Comparison of ENCODE assay signal across 8 cellular contexts in genomic region chr2:45643543-45644542, GRCh38. TPM values are rescaled to one million over a fixed set of nuclear protein-coding genes. Genes with fewer than 3 reads are reported as not detected.
DNase-seq lines count a peak whose midpoint lies in the region; ATAC-seq, FAIRE-seq and TF ChIP-seq lines count a peak whose summit lies in the region.

No MANE protein-coding gene starts in this region.

- peak overlapping the region; percentile 52 for H2AFZ ChIP-seq in H1 (ENCODE audit: low read length)

- peaks cover 19% of the 10 kb centered on the region for H3K27me3 Mint-ChIP-seq in activated CD8-positive, alpha-beta T cell treated with anti-CD3 and anti-CD28 coated beads for 36 hours

- no peak overlapping the region for H3K23ac ChIP-seq in H1 (ENCODE audit: insufficient read length)

- H3K9me3 ChIP-seq in H1 (ENCODE audit: insufficient read depth in 2 of 2, low read depth in 1 of 2, low read length in 1 of 2): no peaks in the 10 kb centered on the region

- no peak for FAIRE-seq in H1 (lab: Jason Lieb, UNC)

- peak; percentile 61 for ATAC-seq in HG02938 (IDR thresholded peaks at IDR 0.05; ENCODE audit: unreplicated experiment)
- peak; percentile 98 for ATAC-seq in activated CD8-positive, alpha-beta T cell treated with anti-CD3 and anti-CD28 coated beads for 36 hours

- DNase-seq in NCI-H2107 treated with DMSO at 0.1 percent for 48 hours (lab: John Stamatoyannopoulos, UW; ENCODE audit: unreplicated experiment) (peak; percentile 22), NCI-H2107 (lab: John Stamatoyannopoulos, UW) (no peak), NCI-H226 (peak; percentile 50), H1 (ENCODE audit: low read depth in 1 of 2, low spot score in 2 of 2) (peak in 1 of 2 experiments; percentile 92), mesenteric fat pad (ENCODE audit: low spot score) (peak; percentile 95)
- DNase-seq in activated CD8-positive, alpha-beta T cell treated with anti-CD3 and anti-CD28 coated beads for 36 hours: peak; percentile 68
- DNase-seq in stimulated activated CD8-positive, alpha-beta memory T cell treated with anti-CD3 and anti-CD28 coated beads, Interleukin-15, amount 100 ng/mL, for 24 hours (ENCODE audit: low read depth): peak; percentile 77

- H4K5ac ChIP-seq in H1 (ENCODE audit: insufficient read length, low read depth, low read length): no peak overlapping the region

- WGBS in H1 (ENCODE audit: extremely low coverage in 1 of 2, insufficient coverage in 1 of 2, insufficient read length in 1 of 2, insufficient replicate concordance in 2 of 2, low coverage in 1 of 2, low lambda C conversion rate in 2 of 2, missing lambda C conversion rate in 1 of 2), 2 experiments: 24% methylated on average over 48 of the region's 49 CpGs; no CpG with 5 or more reads in 1 of the 2 experiments

- no peaks in the 10 kb centered on the region for H3K36me3 Mint-ChIP-seq in activated CD8-positive, alpha-beta T cell treated with anti-CD3 and anti-CD28 coated beads for 36 hours (ENCODE audit: low read depth)

- no peak overlapping the region for H3K56ac ChIP-seq in H1 (replicated peaks; ENCODE audit: insufficient read length, low read depth, low read length)

- no peaks in the 10 kb centered on the region for H3K36me3 ChIP-seq in H1 (ENCODE audit: control insufficient read depth in 2 of 4, insufficient read depth in 4 of 4, low read length in 3 of 4)

- H3K4me3 ChIP-seq in H1 (ENCODE audit: extremely low read depth in 1 of 4, insufficient read depth in 2 of 4, low read depth in 3 of 4, low read length in 4 of 4): peak overlapping the region; percentile 6 to 59 (median 21); a peak in 7 of 8 replicates

- no peak overlapping the region for H2BK20ac ChIP-seq in H1 (ENCODE audit: low read length)

- no peak overlapping the region for H3K18ac ChIP-seq in H1 (ENCODE audit: extremely low read depth, low read length)

- no peaks in the 10 kb centered on the region for H4K20me1 ChIP-seq in H1 (replicated peaks in 1 of 2; ENCODE audit: control insufficient read depth in 1 of 2, insufficient read depth in 2 of 2, low read length in 2 of 2)

- H2AK5ac ChIP-seq in H1 (ENCODE audit: low read depth, low read length): no peak overlapping the region

- H3K4me1 Mint-ChIP-seq in activated CD8-positive, alpha-beta T cell treated with anti-CD3 and anti-CD28 coated beads for 36 hours (ENCODE audit: low read depth): peaks cover 4% of the 10 kb centered on the region

- H2BK12ac ChIP-seq in H1 (ENCODE audit: low read depth, low read length): 0 out of 2 replicates have a peak overlapping the region, but pooled peaks have one; percentile 27

- no peak overlapping the region for H4K8ac ChIP-seq in H1 (ENCODE audit: extremely low read depth, insufficient read depth, low read length)

- peak; percentile 86 for TF ChIP-seq CTCF in activated CD8-positive, alpha-beta T cell treated with anti-CD3 and anti-CD28 coated beads for 36 hours (IDR thresholded peaks at IDR 0.05)
- TF ChIP-seq CTCF in H1 (IDR thresholded peaks at IDR 0.05; ENCODE audit: control extremely low read depth in 1 of 3, insufficient read depth in 1 of 3, low read depth in 1 of 3, low read length in 3 of 3): peak; percentile 79 to 93 (median 81)

- no peak overlapping the region for H2BK15ac ChIP-seq in H1 (ENCODE audit: low read length)

- H3K4me3 Mint-ChIP-seq in activated CD8-positive, alpha-beta T cell treated with anti-CD3 and anti-CD28 coated beads for 36 hours: peak overlapping the region; percentile 31

- no peak overlapping the region for H3K14ac ChIP-seq in H1 (ENCODE audit: insufficient read length)

- H3K9me3 Mint-ChIP-seq in activated CD8-positive, alpha-beta T cell treated with anti-CD3 and anti-CD28 coated beads for 36 hours: no peaks in the 10 kb centered on the region

- H3K27ac ChIP-seq in H1 (ENCODE audit: low read depth, low read length): no peak overlapping the region

- no peak overlapping the region for H4K91ac ChIP-seq in H1 (replicated peaks; ENCODE audit: insufficient read length, low read length)

- peak; percentile 94 for TF ChIP-seq RAD21 in H1 (IDR thresholded peaks at IDR 0.05 in 1 of 2, conservative IDR thresholded peaks at IDR 0.05 in 1 of 2; ENCODE audit: low read depth in 2 of 2, low read length in 2 of 2)

- peaks cover 2 to 8% (median 3%) of the 10 kb centered on the region in 4 experiments; a peak in 4 of 7 replicates for H3K4me1 ChIP-seq in H1 (replicated peaks in 1 of 4; ENCODE audit: control insufficient read depth in 3 of 4, insufficient read depth in 4 of 4, low read length in 3 of 4)

- H3K4me2 ChIP-seq in H1 (ENCODE audit: insufficient read depth in 1 of 2, low read depth in 2 of 2, low read length in 2 of 2): peak overlapping the region; percentile 0 to 65; a peak in 3 of 4 replicates

- H2BK120ac ChIP-seq in H1 (replicated peaks; ENCODE audit: low read depth, low read length): no peak overlapping the region

- no peak overlapping the region for H3K9ac ChIP-seq in H1 (replicated peaks in 1 of 4; ENCODE audit: extremely low read depth in 1 of 4, low read depth in 3 of 4, low read length in 3 of 4)

- CTCF ChIA-PET in activated CD8-positive, alpha-beta T cell treated with anti-CD3 and anti-CD28 coated beads for 36 hours (lab: Charles Lee): interaction anchor here (0.7 to 3.9 kb wide), 10 partner anchors 11 to 350 kb away, joined by 3 to 51 read pairs (median 3); partner anchors contain the start of gene SRBD1
- CTCF ChIA-PET in H1 (lab: Charles Lee; ENCODE audit: partially characterized antibody): interaction anchor here (0.6 to 1.9 kb wide), 8 partner anchors 11 to 818 kb away, joined by 3 to 10 read pairs (median 4); no protein-coding TSS in a partner anchor

- no peaks in the 10 kb centered on the region for H3K79me1 ChIP-seq in H1 (ENCODE audit: low read depth, low read length)

- no peak overlapping the region for H3K27ac Mint-ChIP-seq in activated CD8-positive, alpha-beta T cell treated with anti-CD3 and anti-CD28 coated beads for 36 hours

- no peak overlapping the region for H2BK5ac ChIP-seq in H1 (ENCODE audit: low read depth, low read length)

- peaks cover 1% of the 10 kb centered on the region; the same call in 1 of the 2 replicates for H3K23me2 ChIP-seq in H1 (ENCODE audit: low read depth, low read length)

- no peak for TF ChIP-seq POLR2A in H1 (IDR thresholded peaks at IDR 0.05; ENCODE audit: control extremely low read depth in 1 of 2, low read depth in 2 of 2, low read length in 2 of 2)

- no peak for TF ChIP-seq EP300 in H1 (IDR thresholded peaks at IDR 0.05; ENCODE audit: borderline replicate concordance in 1 of 2, low read depth in 2 of 2, low read length in 2 of 2)

- no peaks in the 10 kb centered on the region for H3K79me2 ChIP-seq in H1 (ENCODE audit: control insufficient read depth in 1 of 2, insufficient read depth in 2 of 2, low read length in 2 of 2)

- H3K4ac ChIP-seq in H1 (replicated peaks; ENCODE audit: insufficient read length, low read depth, low read length): no peak overlapping the region

- intact Hi-C loops in activated CD8-positive, alpha-beta T cell treated with anti-CD3 and anti-CD28 coated beads for 36 hours (cut with micrococcal nuclease): loop anchor here (1.0 to 5.0 kb wide), 2 partner anchors 134 to 293 kb away; no protein-coding TSS in a partner anchor

- POLR2A ChIA-PET in activated CD8-positive, alpha-beta T cell treated with anti-CD3 and anti-CD28 coated beads for 36 hours (lab: Charles Lee): no interaction called here
- POLR2A ChIA-PET in H1 (lab: Charles Lee; ENCODE audit: partially characterized antibody): no interaction called here

- H3K27me3 ChIP-seq in H1 (replicated peaks in 1 of 4; ENCODE audit: control insufficient read depth in 3 of 4, extremely low read depth in 1 of 4, insufficient read depth in 3 of 4, low read length in 3 of 4): peaks cover 3 to 35% (median 24%) of the 10 kb centered on the region in 4 experiments

RNA-seq across cellular contexts. Expression of gene PRKCE, which starts 7.6 kb away (rescaled TPM):
- 10 to 100 TPM; 11.5 to 11.9 TPM for total RNA-seq in activated CD8-positive, alpha-beta T cell treated with anti-CD3 and anti-CD28 coated beads for 36 hours
- total RNA-seq in H1 (2021; fragmentation: NEBNext Ultra II Directional; extraction: Animal tissue kit (Norgen Biotek cat#: 25700)): 1.5 and 2.1 TPM in 2 replicates
- polyA plus RNA-seq in H1 (2011; rRNA removed): 0.54 and 0.67 TPM in 2 replicates
- 0.58 TPM for polyA plus RNA-seq in H1 (2011; cell fraction: cytosol; rRNA removed)
- 1.6 TPM for polyA plus RNA-seq in H1 (2011; cell fraction: nucleus; rRNA removed)
- polyA plus RNA-seq in H1 (2012, experiment 1 of 2): 0.46 to 0.81 TPM (median 0.50 TPM) in 4 replicates
- polyA plus RNA-seq in H1 (2012, experiment 2 of 2): 0.21 TPM
- polyA plus RNA-seq in H1 (2013, experiment 1 of 2): 0.55 TPM
- polyA plus RNA-seq in H1 (2013, experiment 2 of 2): 0.37 TPM
- 1.2 and 3.2 TPM in 2 replicates for polyA minus RNA-seq in H1 (2011; rRNA and poly(A)+ RNA removed)
- polyA minus RNA-seq in H1 (2011; cell fraction: cytosol; rRNA and poly(A)+ RNA removed): 4.9 TPM
- 9.7 TPM for polyA minus RNA-seq in H1 (2011; cell fraction: nucleus; rRNA and poly(A)+ RNA removed)
- 34.1 TPM for total RNA-seq in mesenteric fat pad

RNA-seq across cellular contexts. Expression of gene SRBD1, which starts 32.8 kb away (rescaled TPM):
- total RNA-seq in activated CD8-positive, alpha-beta T cell treated with anti-CD3 and anti-CD28 coated beads for 36 hours: 10 to 100 TPM; 14.8 to 21.7 TPM
- 20.0 and 20.4 TPM in 2 replicates for total RNA-seq in H1 (2021; fragmentation: NEBNext Ultra II Directional; extraction: Animal tissue kit (Norgen Biotek cat#: 25700))
- 2.5 and 4.6 TPM in 2 replicates for polyA plus RNA-seq in H1 (2011; rRNA removed)
- 6.7 TPM for polyA plus RNA-seq in H1 (2011; cell fraction: cytosol; rRNA removed)
- 2.6 TPM for polyA plus RNA-seq in H1 (2011; cell fraction: nucleus; rRNA removed)
- 11.2 to 17.7 TPM (median 12.4 TPM) in 4 replicates for polyA plus RNA-seq in H1 (2012, experiment 1 of 2)
- polyA plus RNA-seq in H1 (2012, experiment 2 of 2): 1.1 TPM
- polyA plus RNA-seq in H1 (2013, experiment 1 of 2): 13.0 TPM
- 13.8 TPM for polyA plus RNA-seq in H1 (2013, experiment 2 of 2)
- 23.5 and 33.4 TPM in 2 replicates for polyA minus RNA-seq in H1 (2011; rRNA and poly(A)+ RNA removed)
- 10.4 TPM for polyA minus RNA-seq in H1 (2011; cell fraction: cytosol; rRNA and poly(A)+ RNA removed)
- 52.1 TPM for polyA minus RNA-seq in H1 (2011; cell fraction: nucleus; rRNA and poly(A)+ RNA removed)
- total RNA-seq in mesenteric fat pad: 11.7 TPM
